ENCODE assay signal across 17 cellular contexts in genomic region chr2:109370399-109370990, GRCh38.
"Had no signal": no experiment of that assay in that cellular context is flagged by ENCODE, and none has a peak within 500 bp of the region (broad histone marks: within the 10 kb centered on the region; RNA-seq: fewer than 3 reads in every experiment).

No MANE protein-coding gene starts in this region.

- H3K4me3 Mint-ChIP-seq: activated B cell treated with CpG ODN at 0.5 μM for 24 hours; activated CD4-positive, alpha-beta T cell treated with anti-CD3 and anti-CD28 coated beads, Interleukin-2, amount 10 ng/mL, durations not matched to agents 24 days and 14 days; activated CD8-positive, alpha-beta T cell treated with anti-CD3 and anti-CD28 coated beads, Interleukin-2, amount 10 ng/mL, durations not matched to agents 7 days and 5 days; activated T-helper 17 cell treated with anti-CD3 and anti-CD28 coated beads, Interleukin-2, amount 50 U/mL, for 72 hours; nephron had no signal

- H3K27me3 Mint-ChIP-seq: activated B cell treated with CpG ODN at 0.5 μM for 24 hours; activated CD4-positive, alpha-beta T cell treated with anti-CD3 and anti-CD28 coated beads, Interleukin-2, amount 10 ng/mL, durations not matched to agents 24 days and 14 days had no signal

- H3K27ac Mint-ChIP-seq: activated B cell treated with CpG ODN at 0.5 μM for 24 hours; activated CD4-positive, alpha-beta T cell treated with anti-CD3 and anti-CD28 coated beads, Interleukin-2, amount 10 ng/mL, durations not matched to agents 24 days and 14 days; activated CD8-positive, alpha-beta T cell treated with anti-CD3 and anti-CD28 coated beads, Interleukin-2, amount 10 ng/mL, durations not matched to agents 7 days and 5 days; activated T-helper 17 cell treated with anti-CD3 and anti-CD28 coated beads, Interleukin-2, amount 50 U/mL, for 72 hours; nephron had no signal

- DNase-seq: activated CD4-positive, alpha-beta T cell treated with anti-CD3 and anti-CD28 coated beads, Interleukin-2, amount 10 ng/mL, durations not matched to agents 24 days and 14 days; activated CD8-positive, alpha-beta T cell treated with anti-CD3 and anti-CD28 coated beads, Interleukin-2, amount 10 ng/mL, durations not matched to agents 7 days and 5 days; activated naive CD4-positive, alpha-beta T cell treated with anti-CD3 and anti-CD28 coated beads, Interleukin-2, amount 50 U/mL, for 16 hours; activated T-cell treated with anti-CD3 and anti-CD28 coated beads for 4 hours; cortex of kidney; effector CD4-positive, alpha-beta T cell; foreskin keratinocyte; glutamatergic neuron; kidney glomerular epithelial cell; nucleus accumbens; psoas muscle; stimulated activated CD4-positive, alpha-beta T cell treated with anti-CD3 and anti-CD28 coated beads, Interleukin-1b, Interleukin-23, amount 100 ng/mL, for 48 hours; SW 1271 had no signal

- H3K4me1 Mint-ChIP-seq: activated B cell treated with CpG ODN at 0.5 μM for 24 hours; activated CD4-positive, alpha-beta T cell treated with anti-CD3 and anti-CD28 coated beads, Interleukin-2, amount 10 ng/mL, durations not matched to agents 24 days and 14 days; activated T-helper 17 cell treated with anti-CD3 and anti-CD28 coated beads, Interleukin-2, amount 50 U/mL, for 72 hours had no signal

- H3K9me3 Mint-ChIP-seq: activated B cell treated with CpG ODN at 0.5 μM for 24 hours; activated CD4-positive, alpha-beta T cell treated with anti-CD3 and anti-CD28 coated beads, Interleukin-2, amount 10 ng/mL, durations not matched to agents 24 days and 14 days; activated T-helper 17 cell treated with anti-CD3 and anti-CD28 coated beads, Interleukin-2, amount 50 U/mL, for 72 hours; nephron had no signal

- ATAC-seq: activated CD8-positive, alpha-beta T cell treated with anti-CD3 and anti-CD28 coated beads, Interleukin-2, amount 10 ng/mL, durations not matched to agents 7 days and 5 days; activated T-helper 17 cell treated with anti-CD3 and anti-CD28 coated beads, Interleukin-2, amount 50 U/mL, for 72 hours; foreskin keratinocyte; psoas muscle; right lobe of liver had no signal
